Comparison of ENCODE assay signal across 25 cellular contexts in genomic region chr1:10827377-10828333, GRCh38.
"Had no signal": no experiment of that assay in that cellular context is flagged by ENCODE, and none has a peak within 500 bp of the region (broad histone marks: within the 10 kb centered on the region; RNA-seq: fewer than 3 reads in every experiment).

No MANE protein-coding gene starts in this region.

- DNase-seq: hippocampal formation; kidney glomerular epithelial cell; left cardiac atrium; left lung; lower lobe of right lung; mammary epithelial cell; mesenchymal stem cell; naive thymus-derived CD8-positive, alpha-beta T cell; nucleus accumbens; right lobe of liver; stimulated activated CD4-positive, alpha-beta T cell treated with anti-CD3 and anti-CD28 coated beads, Interleukin-1b, Interleukin-23, amount 100 ng/mL, for 48 hours; stimulated activated CD4-positive, alpha-beta T cell treated with anti-CD3 and anti-CD28 coated beads, Interleukin-2, amount 100 ng/mL, for 48 hours; stimulated activated CD4-positive, alpha-beta T cell treated with anti-CD3 and anti-CD28 coated beads, Interleukin-4, amount 100 ng/mL, for 4 hours; stimulated activated CD8-positive, alpha-beta memory T cell treated with anti-CD3 and anti-CD28 coated beads, Interleukin-4, amount 100 ng/mL, for 48 hours; stimulated activated naive CD4-positive, alpha-beta T cell treated with Interleukin-2 at 50 U/mL for 16 hours; stimulated activated naive CD8-positive, alpha-beta T cell treated with anti-CD3 and anti-CD28 coated beads, Interleukin-15, amount 100 ng/mL, for 72 hours; substantia nigra; uterus had no signal

- ATAC-seq: left cardiac atrium; left lung; lower lobe of right lung; naive thymus-derived CD8-positive, alpha-beta T cell; right lobe of liver; stimulated activated memory B cell treated with anti-CD40 and anti-IgM and Interleukin-4, amounts not matched to agents 10 μg/mL and 1 μg/mL and 100 μg/mL, for 72 hours; stimulated activated naive CD8-positive, alpha-beta T cell treated with anti-CD3 and anti-CD28 coated beads, Interleukin-15, amount 100 ng/mL, for 72 hours had no signal

- H3K9me3 Mint-ChIP-seq: naive thymus-derived CD8-positive, alpha-beta T cell; nephron; stimulated activated memory B cell treated with anti-CD40 and anti-IgM and Interleukin-4, amounts not matched to agents 10 μg/mL and 1 μg/mL and 100 μg/mL, for 72 hours; stimulated activated naive CD8-positive, alpha-beta T cell treated with anti-CD3 and anti-CD28 coated beads, Interleukin-15, amount 100 ng/mL, for 72 hours; type B pancreatic cell had no signal

- H3K4me3 ChIP-seq: left lung, lower lobe of right lung, right atrium auricular region, right lobe of liver, smooth muscle cell, tibial nerve, uterus had no signal

- H3K36me3 ChIP-seq: left lung, lower lobe of right lung, right atrium auricular region, right lobe of liver, tibial nerve, uterus had no signal

- H3K4me1 ChIP-seq: left lung, lower lobe of right lung, tibial nerve, uterus had no signal

- H3K4me3 Mint-ChIP-seq: naive thymus-derived CD8-positive, alpha-beta T cell; nephron; stimulated activated memory B cell treated with anti-CD40 and anti-IgM and Interleukin-4, amounts not matched to agents 10 μg/mL and 1 μg/mL and 100 μg/mL, for 72 hours; stimulated activated naive CD8-positive, alpha-beta T cell treated with anti-CD3 and anti-CD28 coated beads, Interleukin-15, amount 100 ng/mL, for 72 hours; type B pancreatic cell had no signal

- H3K9me3 ChIP-seq: left lung, lower lobe of right lung, right atrium auricular region, right lobe of liver, tibial nerve, uterus had no signal

- H3K4me2 ChIP-seq: smooth muscle cell had no signal

- H3K36me3 Mint-ChIP-seq: naive thymus-derived CD8-positive, alpha-beta T cell; stimulated activated memory B cell treated with anti-CD40 and anti-IgM and Interleukin-4, amounts not matched to agents 10 μg/mL and 1 μg/mL and 100 μg/mL, for 72 hours; type B pancreatic cell had no signal

- H3K27me3 ChIP-seq: right atrium auricular region, right lobe of liver, uterus had no signal

- H3K27ac ChIP-seq: left lung, lower lobe of right lung, right atrium auricular region, right lobe of liver, tibial nerve, uterus had no signal

- H3K27ac Mint-ChIP-seq: naive thymus-derived CD8-positive, alpha-beta T cell; nephron; progenitor cell of endocrine pancreas; stimulated activated memory B cell treated with anti-CD40 and anti-IgM and Interleukin-4, amounts not matched to agents 10 μg/mL and 1 μg/mL and 100 μg/mL, for 72 hours; stimulated activated naive CD8-positive, alpha-beta T cell treated with anti-CD3 and anti-CD28 coated beads, Interleukin-15, amount 100 ng/mL, for 72 hours; type B pancreatic cell had no signal

- H3K4me1 Mint-ChIP-seq: naive thymus-derived CD8-positive, alpha-beta T cell; stimulated activated naive CD8-positive, alpha-beta T cell treated with anti-CD3 and anti-CD28 coated beads, Interleukin-15, amount 100 ng/mL, for 72 hours had no signal
